11 cellular contexts compared by ENCODE assay signal in the genomic region with DNA sequence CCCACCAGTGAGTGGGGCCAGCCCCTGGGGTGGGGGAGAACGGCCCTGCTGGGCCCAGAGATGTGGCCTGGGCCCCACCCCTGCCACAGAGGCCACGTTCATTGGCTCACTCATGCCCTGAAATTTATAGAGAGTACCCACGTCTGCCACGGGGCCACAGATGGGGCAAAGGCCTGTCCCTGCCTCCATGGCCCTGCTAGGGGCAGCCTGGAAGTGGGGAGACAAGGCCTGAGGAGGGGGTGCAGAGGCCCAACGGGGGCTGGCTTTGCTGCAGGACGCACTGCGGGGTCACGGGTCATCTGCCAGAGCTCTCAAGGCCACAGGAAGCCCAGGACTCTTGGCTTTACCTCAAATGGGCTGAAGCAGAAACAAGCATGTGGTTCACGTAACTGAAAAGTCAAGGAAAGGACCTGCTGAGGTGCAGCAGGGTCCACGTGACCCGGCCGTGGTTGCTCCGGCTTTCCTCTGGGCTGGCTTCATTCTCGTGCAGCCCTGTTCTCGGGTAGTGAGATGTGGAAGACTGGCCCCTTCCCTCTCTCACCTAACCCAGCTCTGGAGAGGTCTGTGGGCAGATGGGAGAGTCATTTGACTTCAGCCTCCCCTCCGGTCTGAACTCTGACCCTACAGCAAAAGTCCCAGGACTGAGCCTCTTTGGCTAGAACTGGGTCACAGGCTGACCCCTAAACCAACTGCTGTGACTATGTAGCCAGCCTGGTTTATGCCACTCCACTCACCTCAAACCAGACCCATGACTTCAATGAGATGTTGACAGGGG. TPM values are rescaled to one million over a fixed set of nuclear protein-coding genes. Genes with fewer than 3 reads are reported as not detected.
DNase-seq lines count a peak whose midpoint lies in the region; ATAC-seq and TF ChIP-seq lines count a peak whose summit lies in the region.
"Had no signal": no experiment of that assay in that cellular context is flagged by ENCODE, and none has a peak within 500 bp of the region (broad histone marks: within the 10 kb centered on the region; RNA-seq: fewer than 3 reads in every experiment).

No MANE protein-coding gene starts in this region.

- POLR2A ChIA-PET in T-cell (lab: Charles Lee): no interaction called here

- peaks cover 32% of the 10 kb centered on the region for H4K20me1 ChIP-seq in hepatocyte (ENCODE audit: insufficient read depth, poor library complexity, severe bottlenecking)

- TF ChIP-seq POLR2A in spleen (IDR thresholded peaks at IDR 0.05): no peak

- H3K4me1 ChIP-seq in hepatocyte (ENCODE audit: insufficient read depth) (peaks cover 10% of the 10 kb centered on the region), spleen (peaks cover 29 to 61% (median 47%) of the 10 kb centered on the region in 6 donors), mesendoderm (ENCODE audit: control insufficient read depth, low read depth, low read length) (no peaks in the 10 kb centered on the region)

- no peak overlapping the region for H4K8ac ChIP-seq in mesendoderm (ENCODE audit: low read depth, low read length)

- H3K4me3 ChIP-seq in hepatocyte: no peak overlapping the region
- peak overlapping the region in 2 of 8 donors; percentile 75 to 92 for H3K4me3 ChIP-seq in spleen
- H3K4me3 ChIP-seq in mesendoderm (ENCODE audit: low read length): no peak overlapping the region

- peak overlapping the region; percentile 11 for H3K27ac ChIP-seq in hepatocyte
- H3K27ac ChIP-seq in spleen: peak overlapping the region in 6 of 8 donors; percentile 11 to 95 (median 84)
- H3K27ac ChIP-seq in mesendoderm (ENCODE audit: low read depth, low read length): no peak overlapping the region
- H3K27ac ChIP-seq: colonic mucosa had no signal

- H3K56ac ChIP-seq in mesendoderm (ENCODE audit: low read length): no peak overlapping the region

- peaks cover 7% of the 10 kb centered on the region for H3K36me3 Mint-ChIP-seq in activated CD4-positive, alpha-beta T cell treated with anti-CD3 and anti-CD28 coated beads, Interleukin-2, amount 10 ng/mL, durations not matched to agents 24 days and 14 days (ENCODE audit: low read depth)
- peaks cover 6% of the 10 kb centered on the region for H3K36me3 Mint-ChIP-seq in T-cell

- H3K27me3 Mint-ChIP-seq in activated CD4-positive, alpha-beta T cell treated with anti-CD3 and anti-CD28 coated beads, Interleukin-2, amount 10 ng/mL, durations not matched to agents 24 days and 14 days: no peaks in the 10 kb centered on the region
- peaks cover 3 to 7% of the 10 kb centered on the region in 2 donors for H3K27me3 Mint-ChIP-seq in T-cell

- peaks cover 21% of the 10 kb centered on the region for H3K4me1 Mint-ChIP-seq in activated CD4-positive, alpha-beta T cell treated with anti-CD3 and anti-CD28 coated beads, Interleukin-2, amount 10 ng/mL, durations not matched to agents 24 days and 14 days
- H3K4me1 Mint-ChIP-seq in T-cell: peaks cover 35 to 39% (median 37%) of the 10 kb centered on the region in 3 donors

- no peak overlapping the region for H3K23ac ChIP-seq in mesendoderm (ENCODE audit: low read length)

- TF ChIP-seq CTCF in hepatocyte (IDR thresholded peaks at IDR 0.05; ENCODE audit: poor library complexity) (no peak), spleen (IDR thresholded peaks at IDR 0.05 in 8 of 11, conservative IDR thresholded peaks at IDR 0.05 in 3 of 11) (no peak)

- H3K9me3 ChIP-seq in hepatocyte (ENCODE audit: low read depth) (no peaks in the 10 kb centered on the region), spleen (peaks cover 0 to 7% (median 0%) of the 10 kb centered on the region in 8 donors)
- H3K9me3 ChIP-seq: colonic mucosa had no signal

- no peaks in the 10 kb centered on the region for H3K9me3 Mint-ChIP-seq in activated CD4-positive, alpha-beta T cell treated with anti-CD3 and anti-CD28 coated beads, Interleukin-2, amount 10 ng/mL, durations not matched to agents 24 days and 14 days
- no peaks in the 10 kb centered on the region for H3K9me3 Mint-ChIP-seq in T-cell

- H2BK15ac ChIP-seq in mesendoderm (replicated peaks; ENCODE audit: low read depth): no peak overlapping the region

- CTCF ChIA-PET in T-cell (lab: Charles Lee): interaction anchor here in 1 of 2 donors (0.6 kb wide), 1 partner anchor 125 kb away, joined by 3 read pairs; no protein-coding TSS in a partner anchor

- H3K27ac Mint-ChIP-seq in activated CD4-positive, alpha-beta T cell treated with anti-CD3 and anti-CD28 coated beads, Interleukin-2, amount 10 ng/mL, durations not matched to agents 24 days and 14 days: no peak overlapping the region
- peak overlapping the region; percentile 94 to 98 for H3K27ac Mint-ChIP-seq in T-cell

- H3K9me2 ChIP-seq in hepatocyte (replicated peaks; ENCODE audit: insufficient read depth): no peaks in the 10 kb centered on the region

- H3K4ac ChIP-seq in mesendoderm (ENCODE audit: low read depth, low read length): no peak overlapping the region

- H2BK5ac ChIP-seq in mesendoderm (ENCODE audit: low read length): no peak overlapping the region

- no peak overlapping the region for H3K18ac ChIP-seq in mesendoderm (ENCODE audit: low read length)

- intact Hi-C loops in activated CD4-positive, alpha-beta T cell treated with anti-CD3 and anti-CD28 coated beads, Interleukin-2, amount 10 ng/mL, durations not matched to agents 24 days and 14 days (cut with micrococcal nuclease): loop anchor here (5.0 kb wide), 1 partner anchor 555 kb away; no protein-coding TSS in a partner anchor
- intact Hi-C loops in spleen (cut with DNase I; ENCODE audit: low total_unique reads): no loop called here

- H3K27me3 ChIP-seq in hepatocyte: no peaks in the 10 kb centered on the region
- peaks cover 0 to 13% (median 0%) of the 10 kb centered on the region in 7 donors for H3K27me3 ChIP-seq in spleen (replicated peaks in 1 of 7)
- no peaks in the 10 kb centered on the region for H3K27me3 ChIP-seq in mesendoderm (ENCODE audit: insufficient read depth, low read length, poor library complexity)
- H3K27me3 ChIP-seq: colonic mucosa had no signal

- H3K4me3 Mint-ChIP-seq in activated CD4-positive, alpha-beta T cell treated with anti-CD3 and anti-CD28 coated beads, Interleukin-2, amount 10 ng/mL, durations not matched to agents 24 days and 14 days: peak overlapping the region; percentile 78
- peak overlapping the region; percentile 75 to 78 (median 75) for H3K4me3 Mint-ChIP-seq in T-cell

- H3K79me2 ChIP-seq in hepatocyte: peaks cover 36% of the 10 kb centered on the region
- H3K79me2 ChIP-seq in mesendoderm (ENCODE audit: control insufficient read depth, insufficient read depth, low read length): peaks cover 18% of the 10 kb centered on the region

- no peak overlapping the region for H2BK120ac ChIP-seq in mesendoderm (ENCODE audit: low read depth, low read length)

- WGBS in hepatocyte (ENCODE audit: low lambda C conversion rate, missing lambda C conversion rate): 81% methylated on average over 16 of the region's 16 CpGs
- WGBS in spleen, 5 donors: 47 to 80% (median 62%) methylated on average over 13 to 16 of the region's 16 CpGs
- no CpG with 5 or more reads among the region's 16 CpGs for WGBS in mesendoderm (ENCODE audit: extremely low coverage, insufficient coverage, low lambda C conversion rate)

- peaks cover 11% of the 10 kb centered on the region for H3K79me1 ChIP-seq in mesendoderm (ENCODE audit: low read length)

- DNase-seq in activated CD4-positive, alpha-beta T cell treated with anti-CD3 and anti-CD28 coated beads, Interleukin-2, amount 10 ng/mL, durations not matched to agents 24 days and 14 days: no peak
- DNase-seq in activated CD4-positive, alpha-beta T cell treated with anti-CD3 and anti-CD28 coated beads, Interleukin-2, amount 50 U/mL, for 4 hours: no peak
- DNase-seq in T-cell (no peak), hepatocyte (ENCODE audit: low spot score) (no peak), spleen (no peak), mesendoderm (no peak), GM19240 (ENCODE audit: insufficient read length, low spot score) (no peak)

- H3K4me2 ChIP-seq in hepatocyte: peak overlapping the region; percentile 70
- no peak overlapping the region for H3K4me2 ChIP-seq in mesendoderm (ENCODE audit: low read length)

- H2AFZ ChIP-seq in hepatocyte: no peak overlapping the region

- H4K5ac ChIP-seq in mesendoderm (ENCODE audit: low read length): no peak overlapping the region

- no peak overlapping the region for H3K9ac ChIP-seq in mesendoderm (ENCODE audit: low read length)

- no peak overlapping the region for H2AK5ac ChIP-seq in mesendoderm (ENCODE audit: low read length)

- H3K36me3 ChIP-seq in hepatocyte (replicated peaks; ENCODE audit: insufficient read depth, low read depth) (no peaks in the 10 kb centered on the region), spleen (peaks cover 0 to 15% (median 0%) of the 10 kb centered on the region in 6 donors), mesendoderm (ENCODE audit: control insufficient read depth, insufficient read depth, low read length) (no peaks in the 10 kb centered on the region)
- H3K36me3 ChIP-seq: colonic mucosa had no signal

- no peak for ATAC-seq in T-cell (replicated peaks in 1 of 4)
- no peak for ATAC-seq in activated CD4-positive, CD25-positive, alpha-beta regulatory T cell treated with anti-CD3 and anti-CD28 coated beads, Interleukin-2, amount 50 U/mL, for 24 hours

RNA-seq across cellular contexts. Expression of gene OSBPL2, which starts 1.1 kb away (rescaled TPM):
- 29.0 and 29.2 TPM in 2 replicates for total RNA-seq in activated CD4-positive, alpha-beta T cell treated with anti-CD3 and anti-CD28 coated beads, Interleukin-2, amount 10 ng/mL, durations not matched to agents 24 days and 14 days
- total RNA-seq in T-cell (10 to 100 TPM; 57.0 to 70.1 (median 63.0) TPM), hepatocyte (37.0 and 40.5 TPM in 2 replicates), spleen (10 to 100 TPM; 40.6 to 81.7 (median 64.8) TPM)
- polyA plus RNA-seq in hepatocyte (39.6 and 45.9 TPM in 2 replicates), spleen (10 to 100 TPM in 2 of 3 donors, 1 to 10 TPM in 1; 9.2 to 19.6 (median 14.0) TPM)
- polyA plus RNA-seq in mesendoderm (2013, experiment 1 of 2): 14.3 TPM
- 14.3 TPM for polyA plus RNA-seq in mesendoderm (2013, experiment 2 of 2)

RNA-seq across cellular contexts. Expression of gene HRH3, which starts 17.1 kb away (rescaled TPM):
- total RNA-seq in activated CD4-positive, alpha-beta T cell treated with anti-CD3 and anti-CD28 coated beads, Interleukin-2, amount 10 ng/mL, durations not matched to agents 24 days and 14 days: not detected in 2 replicates
- not detected for total RNA-seq in T-cell
- not detected in 2 replicates for total RNA-seq in hepatocyte
- polyA plus RNA-seq in hepatocyte: not detected in 2 replicates
- total RNA-seq in spleen: not detected
- not detected for polyA plus RNA-seq in spleen
- polyA plus RNA-seq in mesendoderm (2013, experiment 1 of 2): 0.28 TPM
- 0.35 TPM for polyA plus RNA-seq in mesendoderm (2013, experiment 2 of 2)
- total RNA-seq: colonic mucosa, renal cortical epithelial cell had no signal
- polyA plus RNA-seq: AG04450 had no signal

RNA-seq across cellular contexts. Expression of gene MTG2, which starts 54.4 kb away (rescaled TPM):
- 43.0 and 44.4 TPM in 2 replicates for total RNA-seq in activated CD4-positive, alpha-beta T cell treated with anti-CD3 and anti-CD28 coated beads, Interleukin-2, amount 10 ng/mL, durations not matched to agents 24 days and 14 days
- 10 to 100 TPM; 21.1 to 51.9 (median 44.1) TPM for total RNA-seq in T-cell
- total RNA-seq in hepatocyte: 16.7 and 18.4 TPM in 2 replicates
- polyA plus RNA-seq in hepatocyte: 21.8 and 26.7 TPM in 2 replicates
- 10 to 100 TPM; 22.6 to 39.8 (median 37.5) TPM for total RNA-seq in spleen
- 10 to 100 TPM; 26.9 to 41.3 (median 37.7) TPM for polyA plus RNA-seq in spleen
- 19.6 TPM for polyA plus RNA-seq in mesendoderm (2013, experiment 1 of 2)
- 18.5 TPM for polyA plus RNA-seq in mesendoderm (2013, experiment 2 of 2)
